ENCODE assay signal across 21 cellular contexts in genomic region chr12:5388581-5389535, GRCh38. TPM values are rescaled to one million over a fixed set of nuclear protein-coding genes. Genes with fewer than 3 reads are reported as not detected.
DNase-seq lines count a peak whose midpoint lies in the region; ATAC-seq, FAIRE-seq and TF ChIP-seq lines count a peak whose summit lies in the region.
"Had no signal": no experiment of that assay in that cellular context is flagged by ENCODE, and none has a peak within 500 bp of the region (broad histone marks: within the 10 kb centered on the region; RNA-seq: fewer than 3 reads in every experiment).

No MANE protein-coding gene starts in this region.

- H3K4me1 Mint-ChIP-seq in natural killer cell treated with Interleukin-12 subunit alpha and Interleukin-12 subunit beta and Interleukin-15 and Interleukin-18, amount 100 ng/mL, for 72 hours (ENCODE audit: low read depth in 2 of 2): no peaks in the 10 kb centered on the region
- H3K4me1 Mint-ChIP-seq: activated naive CD8-positive, alpha-beta T cell treated with anti-CD3 and anti-CD28 coated beads for 36 hours; CD4-positive, alpha-beta memory T cell; T-helper 17 cell had no signal

- peaks cover 13% of the 10 kb centered on the region for H3K4me1 ChIP-seq in keratinocyte (ENCODE audit: control insufficient read depth, extremely low read depth, insufficient read depth, low read length)
- no peaks in the 10 kb centered on the region for H3K4me1 ChIP-seq in kidney (ENCODE audit: control insufficient read depth in 1 of 2, insufficient read depth in 1 of 2, low read depth in 1 of 2, low read length in 2 of 2)
- H3K4me1 ChIP-seq: HAP-1 had no signal

- no peak for TF ChIP-seq CTCF in keratinocyte (optimal IDR thresholded peaks at IDR 0.05 in 1 of 3, IDR thresholded peaks at IDR 0.05 in 1 of 3, conservative IDR thresholded peaks at IDR 0.05 in 1 of 3; ENCODE audit: extremely low read depth in 1 of 3, insufficient read depth in 2 of 3, low read length in 3 of 3)
- TF ChIP-seq CTCF in kidney (IDR thresholded peaks at IDR 0.05; ENCODE audit: borderline replicate concordance, extremely low read depth, insufficient read depth): no peak
- no peak for TF ChIP-seq CTCF in coronary artery (IDR thresholded peaks at IDR 0.05)

- no peak overlapping the region for H3K27ac Mint-ChIP-seq in natural killer cell treated with Interleukin-12 subunit alpha and Interleukin-12 subunit beta and Interleukin-15 and Interleukin-18, amount 100 ng/mL, for 72 hours
- H3K27ac Mint-ChIP-seq: activated naive CD8-positive, alpha-beta T cell treated with anti-CD3 and anti-CD28 coated beads for 36 hours; activated T-helper 2 cell treated with anti-CD3 and anti-CD28 coated beads, Interferon-gamma antibody, Interleukin-2, Interleukin-4, amounts not matched to agents 10 μg/mL and 5 μg/mL and 100 μg/mL, durations not matched to agents 14 hours and 24 hours and 36 hours; CD4-positive, alpha-beta memory T cell; T-helper 17 cell had no signal

- H3K27ac ChIP-seq in keratinocyte (ENCODE audit: control insufficient read depth, insufficient read depth, low read length) (peak overlapping the region; percentile 6), kidney (ENCODE audit: low read depth in 2 of 2, low read length in 2 of 2) (no peak overlapping the region), coronary artery (no peak overlapping the region)
- H3K27ac ChIP-seq: neutrophil, SJSA1, WERI-Rb-1 had no signal

- H3K4me3 ChIP-seq in keratinocyte (ENCODE audit: control insufficient read depth in 2 of 3, extremely low read depth in 1 of 3, insufficient read depth in 2 of 3, low read depth in 1 of 3, low read length in 3 of 3) (no peak overlapping the region), kidney (ENCODE audit: low read length in 2 of 2) (no peak overlapping the region), coronary artery (no peak overlapping the region)
- H3K4me3 ChIP-seq: HAP-1, SJSA1 had no signal

- no peaks in the 10 kb centered on the region for H3K9me3 ChIP-seq in keratinocyte (ENCODE audit: control insufficient read depth, low read depth, low read length)
- H3K9me3 ChIP-seq in kidney (ENCODE audit: control insufficient read depth in 1 of 2, low read length in 2 of 2): no peaks in the 10 kb centered on the region
- H3K9me3 ChIP-seq: HAP-1, neutrophil, SJSA1 had no signal

- H3K79me2 ChIP-seq in keratinocyte (ENCODE audit: control insufficient read depth, insufficient read depth, low read length): no peaks in the 10 kb centered on the region

- no peak for ATAC-seq in natural killer cell treated with Interleukin-12 subunit alpha and Interleukin-12 subunit beta and Interleukin-15 and Interleukin-18, amount 100 ng/mL, for 72 hours
- ATAC-seq: T-helper 17 cell had no signal

- H2AFZ ChIP-seq in keratinocyte (ENCODE audit: control insufficient read depth, low read length): no peak overlapping the region

- DNase-seq in AG08396 (ENCODE audit: low spot score) (peak; percentile 36), H4 (ENCODE audit: low spot score) (peak; percentile 18), RPMI7951 (ENCODE audit: low read depth) (peak; percentile 78), keratinocyte (ENCODE audit: low read depth, low spot score) (peak; percentile 23), kidney (no peak), coronary artery (ENCODE audit: low spot score) (no peak)
- no peak for DNase-seq in natural killer cell treated with Interleukin-12 subunit alpha and Interleukin-12 subunit beta and Interleukin-15 and Interleukin-18, amount 100 ng/mL, for 72 hours (ENCODE audit: low spot score)
- no peak for DNase-seq in activated CD8-positive, alpha-beta memory T cell treated with anti-CD3 and anti-CD28 coated beads for 24 hours
- DNase-seq: activated CD4-positive, alpha-beta T cell treated with anti-CD3 and anti-CD28 coated beads, Interleukin-2, amount 50 U/mL, for 1 hour; activated CD8-positive, alpha-beta memory T cell treated with anti-CD3 and anti-CD28 coated beads, Interleukin-2, amount 50 U/mL, for 4 hours; activated naive CD8-positive, alpha-beta T cell treated with anti-CD3 and anti-CD28 coated beads for 36 hours; CD4-positive, alpha-beta memory T cell; glutamatergic neuron; NCI-H1694 treated with DMSO at 0.1 percent for 48 hours; stimulated activated CD8-positive, alpha-beta memory T cell treated with anti-CD3 and anti-CD28 coated beads, Interleukin-4, amount 100 ng/mL, for 48 hours; T-helper 17 cell; WERI-Rb-1 had no signal

- dilution Hi-C loops in keratinocyte (cut with MboI; ENCODE audit: extremely low pct_ligation_motif_present, low sequenced_read_pairs): no loop called here

- H3K9me1 ChIP-seq in keratinocyte (ENCODE audit: control insufficient read depth, extremely low read depth, insufficient read depth, low read length): no peaks in the 10 kb centered on the region

- no peaks in the 10 kb centered on the region for H3K36me3 Mint-ChIP-seq in natural killer cell treated with Interleukin-12 subunit alpha and Interleukin-12 subunit beta and Interleukin-15 and Interleukin-18, amount 100 ng/mL, for 72 hours
- H3K36me3 Mint-ChIP-seq: activated naive CD8-positive, alpha-beta T cell treated with anti-CD3 and anti-CD28 coated beads for 36 hours; CD4-positive, alpha-beta memory T cell had no signal

- H3K36me3 ChIP-seq in keratinocyte (ENCODE audit: control insufficient read depth in 2 of 2, extremely low read depth in 1 of 2, insufficient read depth in 2 of 2, low read length in 2 of 2): no peaks in the 10 kb centered on the region
- H3K36me3 ChIP-seq in kidney (ENCODE audit: control insufficient read depth in 1 of 2, insufficient read depth in 2 of 2, low read length in 2 of 2): no peaks in the 10 kb centered on the region
- H3K36me3 ChIP-seq: HAP-1, neutrophil, SJSA1, WERI-Rb-1 had no signal

- H3K27me3 ChIP-seq in keratinocyte (ENCODE audit: control insufficient read depth, extremely low read depth, insufficient read depth, low read length): peaks cover 4% of the 10 kb centered on the region
- H3K27me3 ChIP-seq: neutrophil, SJSA1 had no signal

- peak overlapping the region; percentile 57 for H3K4me2 ChIP-seq in keratinocyte (ENCODE audit: control insufficient read depth, extremely low read depth, insufficient read depth, low read depth, low read length)

- no peak for FAIRE-seq in keratinocyte (lab: Jason Lieb, UNC)
- no peak for FAIRE-seq in kidney (lab: Jason Lieb, UNC)

- H4K20me1 ChIP-seq in keratinocyte (ENCODE audit: control insufficient read depth, extremely low read depth, insufficient read depth, low read length): no peaks in the 10 kb centered on the region

- H3K9me3 Mint-ChIP-seq in natural killer cell treated with Interleukin-12 subunit alpha and Interleukin-12 subunit beta and Interleukin-15 and Interleukin-18, amount 100 ng/mL, for 72 hours: no peaks in the 10 kb centered on the region
- H3K9me3 Mint-ChIP-seq: activated naive CD8-positive, alpha-beta T cell treated with anti-CD3 and anti-CD28 coated beads for 36 hours; activated T-helper 2 cell treated with anti-CD3 and anti-CD28 coated beads, Interferon-gamma antibody, Interleukin-2, Interleukin-4, amounts not matched to agents 10 μg/mL and 5 μg/mL and 100 μg/mL, durations not matched to agents 14 hours and 24 hours and 36 hours had no signal

- intact Hi-C loops in kidney (cut with DNase I): no loop called here

- peaks cover 18 to 25% of the 10 kb centered on the region in 2 donors for H3K27me3 Mint-ChIP-seq in natural killer cell treated with Interleukin-12 subunit alpha and Interleukin-12 subunit beta and Interleukin-15 and Interleukin-18, amount 100 ng/mL, for 72 hours

- H3K9ac ChIP-seq in keratinocyte (ENCODE audit: control insufficient read depth, extremely low read depth, insufficient read depth, low read length) (no peak overlapping the region), kidney (ENCODE audit: low read length in 2 of 2) (no peak overlapping the region)

- H3K4me3 Mint-ChIP-seq in natural killer cell treated with Interleukin-12 subunit alpha and Interleukin-12 subunit beta and Interleukin-15 and Interleukin-18, amount 100 ng/mL, for 72 hours: no peak overlapping the region
- H3K4me3 Mint-ChIP-seq: activated naive CD8-positive, alpha-beta T cell treated with anti-CD3 and anti-CD28 coated beads for 36 hours; CD4-positive, alpha-beta memory T cell; T-helper 17 cell had no signal

RNA-seq across cellular contexts. Expression of gene NTF3, which starts 43.0 kb away (rescaled TPM):
- 4.1 and 10.7 TPM in 2 replicates for total RNA-seq in H4 (2014; rRNA removed; shearing (Covaris generic))
- 8.6 and 9.4 TPM in 2 replicates for total RNA-seq in RPMI7951 (2014; rRNA removed; shearing (Covaris generic))
- polyA plus RNA-seq in keratinocyte: not detected in 3 replicates
- 0.79 TPM for polyA plus RNA-seq in keratinocyte (2011; ENCODE audit: low read depth)
- not detected in 2 replicates for polyA plus RNA-seq in keratinocyte (2011; cell fraction: cytosol; rRNA removed)
- polyA plus RNA-seq in keratinocyte (2011; cell fraction: nucleus; rRNA removed): not detected in 2 replicates
- not detected in 2 replicates for polyA plus RNA-seq in keratinocyte (2012; ENCODE audit: low replicate concordance)
- polyA minus RNA-seq in keratinocyte: not detected in 3 replicates
- polyA minus RNA-seq in keratinocyte (2011; cell fraction: cytosol; rRNA and poly(A)+ RNA removed): not detected
- not detected in 2 replicates for polyA minus RNA-seq in keratinocyte (2011; cell fraction: nucleus; rRNA and poly(A)+ RNA removed)
- total RNA-seq in kidney: 3.5 TPM
- polyA plus RNA-seq in kidney (ENCODE audit: insufficient read depth, low read depth, low replicate concordance): 2.9 TPM
- total RNA-seq in natural killer cell treated with Interleukin-12 subunit alpha and Interleukin-12 subunit beta and Interleukin-15 and Interleukin-18, amount 100 ng/mL, for 72 hours: not detected
- total RNA-seq: activated naive CD8-positive, alpha-beta T cell treated with anti-CD3 and anti-CD28 coated beads for 36 hours; activated T-helper 2 cell treated with anti-CD3 and anti-CD28 coated beads, Interferon-gamma antibody, Interleukin-2, Interleukin-4, amounts not matched to agents 10 μg/mL and 5 μg/mL and 100 μg/mL, durations not matched to agents 14 hours and 24 hours and 36 hours; CD4-positive, alpha-beta memory T cell; T-helper 17 cell had no signal
- polyA plus RNA-seq: CD4-positive, alpha-beta memory T cell had no signal

Comparison
In these comparisons a context has a peak if more than half of its experiments do, and no peak if none do; other contexts are left out.
1. DNase-seq: peak in AG08396 (single experiment), H4 (single experiment), RPMI7951 (single experiment) and keratinocyte (single experiment); none in kidney (single experiment), natural killer cell treated with Interleukin-12 subunit alpha and Interleukin-12 subunit beta and Interleukin-15 and Interleukin-18, amount 100 ng/mL, for 72 hours (single experiment), coronary artery (single experiment) and activated CD8-positive, alpha-beta memory T cell treated with anti-CD3 and anti-CD28 coated beads for 24 hours (single experiment).